8 cellular contexts compared by ENCODE assay signal in genomic region chr2:64204716-64205115, GRCh38.
DNase-seq lines count a peak whose midpoint lies in the region; ATAC-seq and TF ChIP-seq lines count a peak whose summit lies in the region.

No MANE protein-coding gene starts in this region.

- H3K27me3 Mint-ChIP-seq in endodermal cell (ENCODE audit: insufficient read depth), result no peaks in the 10 kb centered on the region

- no peaks in the 10 kb centered on the region for H3K36me3 Mint-ChIP-seq in endodermal cell (ENCODE audit: low read depth)

- H3K9ac ChIP-seq in muscle layer of colon (ENCODE audit: low read length), result peak overlapping the region; percentile 68
- no peak overlapping the region for H3K9ac ChIP-seq in endodermal cell (ENCODE audit: extremely low read depth, low read length, poor library complexity, severe bottlenecking)

- DNase-seq in heart right ventricle (no peak), cardiac septum (ENCODE audit: low spot score) (no peak), upper lobe of left lung (no peak), endodermal cell (no peak), NCI-H748 (lab: John Stamatoyannopoulos, UW; ENCODE audit: unreplicated experiment) (no peak)

- no peak for ATAC-seq in heart right ventricle
- ATAC-seq in upper lobe of left lung (ENCODE audit: low FRiP score in 2 of 2), result no peak
- ATAC-seq in HG02840 (IDR thresholded peaks at IDR 0.05; ENCODE audit: low FRiP score, unreplicated experiment), result no peak

- H3K4me1 ChIP-seq in heart right ventricle (peaks cover 2 to 56% (median 40%) of the 10 kb centered on the region in 9 donors), muscle layer of colon (ENCODE audit: insufficient read depth, low read length) (peaks cover 44% of the 10 kb centered on the region), upper lobe of left lung (peaks cover 24 to 33% (median 31%) of the 10 kb centered on the region in 4 donors), endodermal cell (ENCODE audit: control insufficient read depth, insufficient read depth, low read length) (peaks cover 6% of the 10 kb centered on the region)

- H3K27me3 ChIP-seq in heart right ventricle (no peaks in the 10 kb centered on the region), muscle layer of colon (ENCODE audit: control insufficient read depth in 1 of 2, insufficient read depth in 2 of 2, low read length in 2 of 2) (no peaks in the 10 kb centered on the region), upper lobe of left lung (no peaks in the 10 kb centered on the region), endodermal cell (ENCODE audit: control insufficient read depth, insufficient read depth, low read length, poor library complexity, severe bottlenecking) (no peaks in the 10 kb centered on the region)

- H3K27ac Mint-ChIP-seq in endodermal cell, result no peak overlapping the region

- peaks cover 28% of the 10 kb centered on the region for H3K4me1 Mint-ChIP-seq in endodermal cell

- H3K4me3 Mint-ChIP-seq in endodermal cell, result no peak overlapping the region

- H3K36me3 ChIP-seq in heart right ventricle (no peaks in the 10 kb centered on the region), muscle layer of colon (ENCODE audit: insufficient read depth, low read length) (no peaks in the 10 kb centered on the region), upper lobe of left lung (no peaks in the 10 kb centered on the region), endodermal cell (ENCODE audit: control insufficient read depth, insufficient read depth, low read length) (no peaks in the 10 kb centered on the region)

- no peaks in the 10 kb centered on the region for H3K9me3 ChIP-seq in heart right ventricle
- no peaks in the 10 kb centered on the region for H3K9me3 ChIP-seq in muscle layer of colon (ENCODE audit: low read length)
- H3K9me3 ChIP-seq in upper lobe of left lung, result no peaks in the 10 kb centered on the region
- no peaks in the 10 kb centered on the region for H3K9me3 ChIP-seq in endodermal cell (ENCODE audit: control insufficient read depth, low read length)

- peak overlapping the region; percentile 48 to 89 (median 78) for H3K27ac ChIP-seq in heart right ventricle
- peak overlapping the region; percentile 63 for H3K27ac ChIP-seq in angular gyrus (ENCODE audit: low read depth, low read length)
- peak overlapping the region; percentile 75 for H3K27ac ChIP-seq in muscle layer of colon (ENCODE audit: low read depth, low read length)
- peak overlapping the region; percentile 72 to 91 (median 86) for H3K27ac ChIP-seq in upper lobe of left lung
- H3K27ac ChIP-seq in endodermal cell (ENCODE audit: low read depth, low read length), result no peak overlapping the region

- TF ChIP-seq CTCF in heart right ventricle (IDR thresholded peaks at IDR 0.05) (no peak), upper lobe of left lung (IDR thresholded peaks at IDR 0.05) (no peak), endodermal cell (conservative IDR thresholded peaks at IDR 0.05) (no peak)

- no peak overlapping the region for H3K4me3 ChIP-seq in heart right ventricle
- no peak overlapping the region for H3K4me3 ChIP-seq in muscle layer of colon (ENCODE audit: low read depth in 1 of 2, low read length in 2 of 2)
- H3K4me3 ChIP-seq in upper lobe of left lung, result no peak overlapping the region
- H3K4me3 ChIP-seq in endodermal cell (ENCODE audit: low read length), result no peak overlapping the region

- 81 to 84% methylated on average over 5 of the region's 5 CpGs for WGBS in heart right ventricle, 2 donors
- WGBS in upper lobe of left lung, 2 donors, result 75 to 76% methylated on average over 5 of the region's 5 CpGs
- WGBS in endodermal cell (ENCODE audit: insufficient coverage in 1 of 2, insufficient read length in 1 of 2), 2 experiments, result 92 to 100% methylated on average over 2 to 5 of the region's 5 CpGs

- TF ChIP-seq POLR2A in upper lobe of left lung (IDR thresholded peaks at IDR 0.05), result no peak

- intact Hi-C loops in heart right ventricle (cut with DNase I), result loop anchor here in 2 of 10 donors (5.0 to 10.0 kb wide), 3 partner anchors 57 to 150 kb away; no protein-coding TSS in a partner anchor
- intact Hi-C loops in cardiac septum (cut with DNase I), result no loop called here

- H3K9me3 Mint-ChIP-seq in endodermal cell, result no peaks in the 10 kb centered on the region

- no peak for TF ChIP-seq EP300 in upper lobe of left lung (IDR thresholded peaks at IDR 0.05)
